In genomic region chr19:48290923-48291700, GRCh38 we compare ENCODE assay signal across 1 cellular context.
TF ChIP-seq lines count a peak whose summit lies in the region.

No MANE protein-coding gene starts in this region.

TF ChIP-seq in H1, 55 proteins besides CTCF, POLR2A, EP300 and RAD21 (continued from another document):
- TF ChIP-seq CHD7 (IDR thresholded peaks at IDR 0.05; ENCODE audit: insufficient replicate concordance, low read length), result no peak
- no peak for TF ChIP-seq TAF1 (IDR thresholded peaks at IDR 0.05; ENCODE audit: low read depth, low read length)
- peak; percentile 73 for TF ChIP-seq KDM1A (IDR thresholded peaks at IDR 0.05; ENCODE audit: borderline replicate concordance, low read length)
- TF ChIP-seq USF2 (IDR thresholded peaks at IDR 0.05; ENCODE audit: low read length), result no peak
- 0 out of 2 replicates have a peak, but pooled peaks have one; percentile 11 for TF ChIP-seq TEAD4 (IDR thresholded peaks at IDR 0.05; ENCODE audit: low read depth, low read length)
- TF ChIP-seq CTBP2 (IDR thresholded peaks at IDR 0.05; ENCODE audit: borderline replicate concordance, insufficient read depth, insufficient read length, low read length), result no peak
- TF ChIP-seq GABPA (IDR thresholded peaks at IDR 0.05; ENCODE audit: borderline replicate concordance, insufficient read depth, low read length), result peak; percentile 65; the same call in 1 of the 2 replicates
- peak; percentile 47 for TF ChIP-seq TBP (IDR thresholded peaks at IDR 0.05; ENCODE audit: low read depth, low read length)
- TF ChIP-seq CBX8 (IDR thresholded peaks at IDR 0.05; ENCODE audit: borderline replicate concordance, low read depth, low read length), result no peak
- no peak for TF ChIP-seq SP1 (IDR thresholded peaks at IDR 0.05; ENCODE audit: low read depth, low read length)
- no peak for TF ChIP-seq YY1 (IDR thresholded peaks at IDR 0.05; ENCODE audit: low read depth, low read length)
- TF ChIP-seq PHF8 (conservative IDR thresholded peaks at IDR 0.05; ENCODE audit: low read depth, low read length), result 0 out of 2 replicates have a peak, but pooled peaks have one; percentile 34
- no peak for TF ChIP-seq CEBPB (IDR thresholded peaks at IDR 0.05; ENCODE audit: low read depth, low read length)
- TF ChIP-seq FOSL1 (IDR thresholded peaks at IDR 0.05; ENCODE audit: insufficient read depth, low read depth, low read length), result no peak
- TF ChIP-seq HDAC2 (IDR thresholded peaks at IDR 0.05; ENCODE audit: borderline replicate concordance in 1 of 2, low read depth in 2 of 2, low read length in 2 of 2), result 0 out of 4 replicates have a peak, but pooled peaks of 1 of the 2 experiments have one; percentile 5
- TF ChIP-seq RNF2 (IDR thresholded peaks at IDR 0.05; ENCODE audit: borderline replicate concordance, low read depth, low read length, missing control alignments, poor library complexity, severe bottlenecking), result no peak
- TF ChIP-seq CBX5 (IDR thresholded peaks at IDR 0.05; ENCODE audit: low read depth, low read length), result no peak
- no peak for TF ChIP-seq SAP30 (IDR thresholded peaks at IDR 0.05; ENCODE audit: insufficient read depth, insufficient replicate concordance, low read length)
- no peak for TF ChIP-seq BACH1 (IDR thresholded peaks at IDR 0.05; ENCODE audit: low read length)
- TF ChIP-seq ASH2L (IDR thresholded peaks at IDR 0.05; ENCODE audit: low read length), result peak; percentile 15
- TF ChIP-seq RFX5 (IDR thresholded peaks at IDR 0.05; ENCODE audit: borderline replicate concordance, low read depth, low read length), result no peak
- TF ChIP-seq EGR1 (IDR thresholded peaks at IDR 0.05; ENCODE audit: borderline replicate concordance, low read depth, low read length), result no peak; the same call in 1 of the 2 replicates
- TF ChIP-seq EZH2 (IDR thresholded peaks at IDR 0.05; ENCODE audit: low read depth, low read length, severe bottlenecking), result no peak
- no peak for TF ChIP-seq RBBP5 (IDR thresholded peaks at IDR 0.05; ENCODE audit: borderline replicate concordance, low read depth, low read length)
- TF ChIP-seq E2F6 (IDR thresholded peaks at IDR 0.05), result 0 out of 2 replicates have a peak, but pooled peaks have one; percentile 27
- TF ChIP-seq ATF2 (IDR thresholded peaks at IDR 0.05; ENCODE audit: low read length), result peak; percentile 72; the same call in 1 of the 2 replicates
- peak; percentile 65 for TF ChIP-seq MAX (IDR thresholded peaks at IDR 0.05)
